28 cellular contexts compared by ENCODE assay signal in the genomic region with DNA sequence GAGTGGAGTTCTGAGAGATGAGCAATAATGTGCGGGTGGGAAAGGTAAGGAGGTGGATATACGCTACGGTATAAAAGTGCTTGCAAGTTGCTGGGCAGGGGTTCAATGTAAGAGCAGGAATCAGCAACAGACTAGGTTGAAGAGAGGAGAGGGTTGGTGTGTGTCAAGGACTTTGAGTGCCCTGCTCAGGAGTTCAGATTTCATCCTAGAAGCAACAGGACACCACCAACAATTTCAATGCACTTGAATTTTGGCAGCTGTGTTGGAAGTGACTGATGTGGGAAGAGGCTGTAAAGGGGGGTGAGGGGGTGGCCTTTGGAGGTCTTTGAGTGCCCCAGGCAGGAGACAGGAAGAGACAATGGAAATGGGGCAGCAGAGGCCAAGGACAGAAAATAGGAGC. TPM values are rescaled to one million over a fixed set of nuclear protein-coding genes. Genes with fewer than 3 reads are reported as not detected.
DNase-seq lines count a peak whose midpoint lies in the region; ATAC-seq, FAIRE-seq and TF ChIP-seq lines count a peak whose summit lies in the region.
"Had no signal": no experiment of that assay in that cellular context is flagged by ENCODE, and none has a peak within 500 bp of the region (broad histone marks: within the 10 kb centered on the region; RNA-seq: fewer than 3 reads in every experiment).

No MANE protein-coding gene starts in this region.

- H3K27ac Mint-ChIP-seq in type B pancreatic cell, result no peak overlapping the region
- H3K27ac Mint-ChIP-seq: immature natural killer cell, memory B cell had no signal

- TF ChIP-seq POLR2A in HepG2 (IDR thresholded peaks at IDR 0.05; ENCODE audit: insufficient read depth in 1 of 2, low read depth in 2 of 2, low read length in 2 of 2) (no peak), right lobe of liver (IDR thresholded peaks at IDR 0.05) (no peak), body of pancreas (IDR thresholded peaks at IDR 0.05) (no peak)

- H3K9ac ChIP-seq in HepG2 (ENCODE audit: insufficient read depth, low read depth, low read length), result no peak overlapping the region
- H3K9ac ChIP-seq: GM23248 had no signal

- H3K36me3 ChIP-seq in HepG2 (replicated peaks in 1 of 2; ENCODE audit: control insufficient read depth in 1 of 2, insufficient read depth in 2 of 2, low read length in 2 of 2), result no peaks in the 10 kb centered on the region
- H3K36me3 ChIP-seq in right lobe of liver, result no peaks in the 10 kb centered on the region
- H3K36me3 ChIP-seq in body of pancreas (replicated peaks in 1 of 2; ENCODE audit: insufficient read depth in 1 of 2, low read depth in 2 of 2), result no peaks in the 10 kb centered on the region
- H3K36me3 ChIP-seq: brain microvascular endothelial cell, pancreas, tibial nerve, WERI-Rb-1 had no signal

- H3K27me3 Mint-ChIP-seq in type B pancreatic cell, result no peaks in the 10 kb centered on the region

- CTCF ChIA-PET in HepG2 (lab: Yijun Ruan, JAX; ENCODE audit: low intra/inter-chr PET ratio, low total read pairs), result no interaction called here

- TF ChIP-seq CTCF in HepG2 (CRISPR knock-in tag; IDR thresholded peaks at IDR 0.05) (no peak), right lobe of liver (IDR thresholded peaks at IDR 0.05) (no peak), type B pancreatic cell (conservative IDR thresholded peaks at IDR 0.05) (no peak), body of pancreas (IDR thresholded peaks at IDR 0.05) (no peak)

- in situ Hi-C loops in HepG2 (cut with HindIII; ENCODE audit: extremely low pct_ligation_motif_present, low pct_unique_long_range_greater_than_20kb), result no loop called here

- FAIRE-seq in HepG2 (lab: Jason Lieb, UNC), result no peak
- FAIRE-seq: endothelial cell of umbilical vein, GM12891, pancreas had no signal

- no TSS peak for BruUV-seq in HepG2 (replicated peaks; lab: Mats Ljungman, UMichigan)

- TF ChIP-seq EP300 in HepG2 (IDR thresholded peaks at IDR 0.05; ENCODE audit: low read depth in 2 of 2, low read length in 2 of 2), result no peak
- TF ChIP-seq EP300 in HepG2 (CRISPR knock-in tag; IDR thresholded peaks at IDR 0.05; ENCODE audit: borderline replicate concordance), result no peak

- H3K4me3 ChIP-seq in HepG2 (replicated peaks in 1 of 3; ENCODE audit: insufficient read depth in 1 of 3, low read depth in 2 of 3, low read length in 3 of 3) (no peak overlapping the region), right lobe of liver (no peak overlapping the region), body of pancreas (no peak overlapping the region)
- H3K4me3 ChIP-seq: GM23248, pancreas, tibial nerve had no signal

- intact Hi-C loops in HepG2 (cut with micrococcal nuclease; ENCODE audit: unreplicated experiment), result no loop called here
- intact Hi-C loops in right lobe of liver (cut with DNase I), result no loop called here
- intact Hi-C loops in body of pancreas (cut with DNase I), result no loop called here

- DNase-seq in HepG2 (ENCODE audit: low spot score) (no peak), right lobe of liver (no peak), NCI-H2029 treated with DMSO at 0.1 percent for 48 hours (lab: John Stamatoyannopoulos, UW) (peak; percentile 90), NCI-H524 (lab: John Stamatoyannopoulos, UW) (peak; percentile 69 to 85), type B pancreatic cell (ENCODE audit: extremely low spot score, unreplicated experiment) (no peak), SKM-1 (lab: John Stamatoyannopoulos, UW; ENCODE audit: unreplicated experiment) (no peak), body of pancreas (no peak)
- DNase-seq: ACHN; activated CD4-positive, alpha-beta T cell treated with anti-CD3 and anti-CD28 coated beads for 48 hours; brain microvascular endothelial cell; EL; GM23248; hypothalamus; left colon; NCI-H1048; NCI-H446 treated with DMSO at 0.1 percent for 48 hours; pancreas; SHP77; SW 1271; T-helper 9 cell; WERI-Rb-1 had no signal

- no peak overlapping the region for H2AFZ ChIP-seq in HepG2 (ENCODE audit: low read length)
- H2AFZ ChIP-seq: GM23248 had no signal

- H3K4me2 ChIP-seq in HepG2 (ENCODE audit: low read depth, low read length), result no peak overlapping the region

- no peaks in the 10 kb centered on the region for H4K20me1 ChIP-seq in HepG2 (ENCODE audit: insufficient read depth, low read length)

- H3K27me3 ChIP-seq in HepG2 (ENCODE audit: control insufficient read depth in 1 of 2, insufficient read depth in 2 of 2, low read length in 2 of 2) (peaks cover 1 to 7% of the 10 kb centered on the region in 2 experiments; a peak in 2 of 5 replicates), right lobe of liver (no peaks in the 10 kb centered on the region), body of pancreas (no peaks in the 10 kb centered on the region)
- H3K27me3 ChIP-seq: brain microvascular endothelial cell, pancreas, tibial nerve had no signal

- H3K4me1 ChIP-seq in HepG2 (ENCODE audit: insufficient read depth, low read length) (peaks cover 32% of the 10 kb centered on the region), right lobe of liver (no peaks in the 10 kb centered on the region), body of pancreas (no peaks in the 10 kb centered on the region)
- H3K4me1 ChIP-seq: pancreas, tibial nerve had no signal

- H3K9me3 ChIP-seq in HepG2 (ENCODE audit: low read length), result no peaks in the 10 kb centered on the region
- no peaks in the 10 kb centered on the region for H3K9me3 ChIP-seq in right lobe of liver
- H3K9me3 ChIP-seq in body of pancreas, result no peaks in the 10 kb centered on the region
- H3K9me3 ChIP-seq: pancreas had no signal

- H3K4me1 Mint-ChIP-seq in type B pancreatic cell (ENCODE audit: unreplicated experiment), result peaks cover 6% of the 10 kb centered on the region
- H3K4me1 Mint-ChIP-seq: memory B cell had no signal

- H3K36me3 Mint-ChIP-seq in type B pancreatic cell, result no peaks in the 10 kb centered on the region
- H3K36me3 Mint-ChIP-seq: memory B cell had no signal

- no peak overlapping the region for H3K4me3 Mint-ChIP-seq in type B pancreatic cell
- H3K4me3 Mint-ChIP-seq: immature natural killer cell, memory B cell had no signal

- H3K9me3 Mint-ChIP-seq in type B pancreatic cell, result no peaks in the 10 kb centered on the region
- H3K9me3 Mint-ChIP-seq: memory B cell had no signal

- no peaks in the 10 kb centered on the region for H3K79me2 ChIP-seq in HepG2 (ENCODE audit: insufficient read depth, low read length)

- TF ChIP-seq RAD21 in HepG2 (CRISPR knock-in tag; IDR thresholded peaks at IDR 0.05), result no peak

- 72% methylated on average over 3 of the region's 3 CpGs for WGBS in HepG2 (ENCODE audit: low lambda C conversion rate)
- WGBS in right lobe of liver (ENCODE audit: insufficient coverage, low coverage, low lambda C conversion rate, missing lambda C conversion rate), result 81% methylated on average over 3 of the region's 3 CpGs
- 93 to 98% methylated on average over 3 of the region's 3 CpGs for WGBS in body of pancreas, 2 donors

- H3K27ac ChIP-seq in HepG2 (ENCODE audit: extremely low read length, insufficient read depth, low read length) (no peak overlapping the region), right lobe of liver (no peak overlapping the region), body of pancreas (no peak overlapping the region)
- H3K27ac ChIP-seq: brain microvascular endothelial cell, GM23248, pancreas, tibial nerve, WERI-Rb-1 had no signal

- POLR2A ChIA-PET in HepG2 (lab: Yijun Ruan, JAX), result interaction anchor here (0.9 to 1.4 kb wide), 2 partner anchors 10 to 44 kb away, joined by 3 to 6 read pairs; no protein-coding TSS in a partner anchor

- ATAC-seq in HepG2 (peak; percentile 36; the same call in 2 of the 3 replicates), right lobe of liver (no peak), GM19328 (IDR thresholded peaks at IDR 0.05; ENCODE audit: unreplicated experiment) (no peak), body of pancreas (no peak)
- ATAC-seq: left colon, Panc1, pancreas had no signal

TF ChIP-seq in HepG2, 621 proteins besides CTCF, POLR2A, EP300 and RAD21:
- TF ChIP-seq ZNF331 (CRISPR knock-in tag; IDR thresholded peaks at IDR 0.05) (no peak), HNF4A (CRISPR knock-in tag; IDR thresholded peaks at IDR 0.05) (0 out of 2 replicates have a peak, but pooled peaks have one; percentile 12)

RNA-seq across cellular contexts. Expression of a gene that starts 57.3 kb away (rescaled TPM):
- total RNA-seq in HepG2 (2016; rRNA removed; fragmentation: Illumina TruSeq; extraction: Trizol) (18.5 and 23.6 TPM in 2 replicates), right lobe of liver (10 to 100 TPM; 16.6 to 22.2 (median 19.6) TPM), type B pancreatic cell (ENCODE audit: low replicate concordance) (81.1 and 121 TPM in 2 replicates), body of pancreas (1 to 10 TPM; 6.9 to 9.3 TPM)
- 3.3 and 4.3 TPM in 2 replicates for total RNA-seq in HepG2 (2016; cell fraction: cytosol; rRNA removed; fragmentation: Illumina TruSeq; extraction: Trizol; ENCODE audit: low read depth)
- 19.1 and 24.0 TPM in 2 replicates for total RNA-seq in HepG2 (2016; cell fraction: insoluble cytoplasmic fraction; rRNA removed; fragmentation: Illumina TruSeq; extraction: Trizol)
- total RNA-seq in HepG2 (2016; cell fraction: membrane; rRNA removed; fragmentation: Illumina TruSeq; extraction: Trizol), result 14.7 and 15.0 TPM in 2 replicates
- 12.1 and 12.4 TPM in 2 replicates for total RNA-seq in HepG2 (2016; cell fraction: nucleus; rRNA removed; fragmentation: Illumina TruSeq; extraction: Trizol)
- 11.9 and 14.7 TPM in 2 replicates for polyA plus RNA-seq in HepG2 (2011; rRNA removed)
- 8.3 and 12.2 TPM in 2 replicates for polyA plus RNA-seq in HepG2 (2011; cell fraction: cytosol; rRNA removed)
- polyA plus RNA-seq in HepG2 (2011; cell fraction: nucleus; rRNA removed), result 6.9 and 11.2 TPM in 2 replicates
- 22.4 and 26.2 TPM in 2 replicates for polyA plus RNA-seq in HepG2 (2012)
- 2.4 and 3.1 TPM in 2 replicates for polyA plus RNA-seq in HepG2 (2016; cell fraction: cytosol; fragmentation: Illumina TruSeq; extraction: Trizol; ENCODE audit: low read depth)
- polyA plus RNA-seq in HepG2 (2016; cell fraction: insoluble cytoplasmic fraction; fragmentation: Illumina TruSeq; extraction: Trizol; ENCODE audit: low read depth), result 29.9 and 30.8 TPM in 2 replicates
- 9.4 and 10.5 TPM in 2 replicates for polyA plus RNA-seq in HepG2 (2016; cell fraction: membrane; fragmentation: Illumina TruSeq; extraction: Trizol; ENCODE audit: low read depth)
- 22.5 and 23.1 TPM in 2 replicates for polyA plus RNA-seq in HepG2 (2016; cell fraction: nucleus; fragmentation: Illumina TruSeq; extraction: Trizol; ENCODE audit: insufficient read depth, low read depth)
- 2.0 and 14.2 TPM in 2 replicates for polyA minus RNA-seq in HepG2 (2011; rRNA and poly(A)+ RNA removed; ENCODE audit: low replicate concordance)
- polyA minus RNA-seq in HepG2 (2011; cell fraction: cytosol; rRNA and poly(A)+ RNA removed), result 15.8 and 19.7 TPM in 2 replicates
- polyA minus RNA-seq in HepG2 (2011; cell fraction: nucleus; rRNA and poly(A)+ RNA removed), result 5.9 and 12.1 TPM in 2 replicates

Comparison
In these comparisons a context has a peak if more than half of its experiments do, and no peak if none do; other contexts are left out.
1. DNase-seq: peak in NCI-H2029 treated with DMSO at 0.1 percent for 48 hours (single experiment) and NCI-H524 (2 of 2); none in HepG2 (single experiment), right lobe of liver (0 of 3), type B pancreatic cell (single experiment), SKM-1 (single experiment) and body of pancreas (0 of 4).